Comparison of ENCODE assay signal across 8 cellular contexts in the genomic region with DNA sequence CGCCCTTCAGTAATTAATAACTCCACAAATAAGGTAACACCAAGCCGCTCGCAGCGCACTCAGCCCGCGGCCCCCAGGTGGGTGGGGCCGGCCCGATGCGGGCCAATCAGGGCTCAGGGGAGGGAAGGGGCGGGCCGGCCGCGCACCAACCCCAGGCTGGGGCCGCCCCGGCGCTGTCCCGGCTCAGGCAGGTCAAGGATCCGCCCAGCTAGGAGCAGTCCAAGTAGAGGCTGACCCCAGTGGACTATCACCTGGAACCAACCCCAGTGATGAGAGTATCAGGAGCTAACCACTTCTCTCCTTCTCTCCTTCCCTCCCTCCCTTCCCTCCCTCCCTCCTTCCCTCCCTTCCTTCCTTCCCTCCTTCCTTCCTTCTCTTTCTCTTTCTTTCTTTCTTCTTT.
DNase-seq lines count a peak whose midpoint lies in the region; ATAC-seq and TF ChIP-seq lines count a peak whose summit lies in the region.

No MANE protein-coding gene starts in this region.

- no peak for TF ChIP-seq POLR2A in transverse colon (IDR thresholded peaks at IDR 0.05)

- H3K79me2 ChIP-seq in PC-9 (ENCODE audit: low read depth): no peaks in the 10 kb centered on the region

- H2AFZ ChIP-seq in PC-9: no peak overlapping the region

- H3K36me3 ChIP-seq in HUES48 (ENCODE audit: control insufficient read depth, insufficient read depth, low read length) (no peaks in the 10 kb centered on the region), lung (ENCODE audit: control insufficient read depth in 2 of 2, insufficient read depth in 2 of 2, low read length in 2 of 2) (no peaks in the 10 kb centered on the region), transverse colon (no peaks in the 10 kb centered on the region), PC-9 (ENCODE audit: low read depth) (no peaks in the 10 kb centered on the region)

- no TSS peak for BruUV-seq in PC-9 (replicated peaks; lab: Mats Ljungman, UMichigan)

- peak overlapping the region; percentile 35; the same call in 1 of the 2 replicates for H3K4me3 ChIP-seq in HUES48 (ENCODE audit: low read depth, low read length)
- H3K4me3 ChIP-seq in cardiac fibroblast (replicated peaks in 1 of 2; ENCODE audit: low read depth in 2 of 2, low read length in 2 of 2): no peak overlapping the region
- H3K4me3 ChIP-seq in lung: no peak overlapping the region
- peak overlapping the region in 1 of 4 donors; percentile 38 for H3K4me3 ChIP-seq in transverse colon
- H3K4me3 ChIP-seq in PC-9: no peak overlapping the region

- H3K4me1 ChIP-seq in HUES48 (ENCODE audit: control insufficient read depth, insufficient read depth, low read length) (peaks cover 5% of the 10 kb centered on the region; the same call in 1 of the 2 replicates), lung (ENCODE audit: control insufficient read depth in 2 of 2, insufficient read depth in 2 of 2, low read length in 2 of 2) (peaks cover 0 to 5% of the 10 kb centered on the region in 2 donors), transverse colon (peaks cover 5 to 10% (median 8%) of the 10 kb centered on the region in 4 donors), PC-9 (replicated peaks; ENCODE audit: insufficient read depth) (no peaks in the 10 kb centered on the region)

- H3K27me3 ChIP-seq in HUES48 (ENCODE audit: control insufficient read depth, insufficient read depth, low read length) (peaks cover 8% of the 10 kb centered on the region), lung (ENCODE audit: control insufficient read depth, insufficient read depth) (no peaks in the 10 kb centered on the region), transverse colon (peaks cover 8% of the 10 kb centered on the region), PC-9 (ENCODE audit: insufficient read depth, low read depth) (peaks cover 61% of the 10 kb centered on the region)

- no peak overlapping the region for H3K4me2 ChIP-seq in PC-9

- H3F3A ChIP-seq in PC-9 (ENCODE audit: insufficient read depth, low read depth): no peaks in the 10 kb centered on the region

- WGBS in lung, 2 donors: 1 to 5% methylated on average over 13 to 18 of the region's 18 CpGs
- WGBS in transverse colon (ENCODE audit: low coverage in 1 of 2), 2 donors: 16% methylated on average over 16 of the region's 18 CpGs; no CpG with 5 or more reads in 1 of the 2 donors

- H3K9me3 ChIP-seq in HUES48 (ENCODE audit: control insufficient read depth, insufficient read depth, low read length) (no peaks in the 10 kb centered on the region), lung (ENCODE audit: control insufficient read depth in 2 of 2, insufficient read depth in 1 of 2, low read length in 1 of 2) (peaks cover 0 to 2% of the 10 kb centered on the region in 2 donors), transverse colon (no peaks in the 10 kb centered on the region), PC-9 (ENCODE audit: insufficient read depth, low read depth) (no peaks in the 10 kb centered on the region)

- no peak for TF ChIP-seq CTCF in cardiac fibroblast (IDR thresholded peaks at IDR 0.05; ENCODE audit: low read depth, low read length)
- no peak for TF ChIP-seq CTCF in lung (IDR thresholded peaks at IDR 0.05; ENCODE audit: control extremely low read depth, extremely low read depth)
- no peak for TF ChIP-seq CTCF in transverse colon (IDR thresholded peaks at IDR 0.05)
- no peak for TF ChIP-seq CTCF in PC-9 (conservative IDR thresholded peaks at IDR 0.05)

- H3K9me2 ChIP-seq in PC-9 (ENCODE audit: insufficient read depth): no peaks in the 10 kb centered on the region

- in situ Hi-C loops in transverse colon (cut with MboI; ENCODE audit: low pct_ligation_motif_present in 1 of 4, low pct_unique_long_range_greater_than_20kb in 1 of 4, low sequenced_read_pairs in 3 of 4): no loop called here

- peak; percentile 19 to 23 for DNase-seq in cardiac fibroblast (ENCODE audit: low read depth in 2 of 2)
- DNase-seq in lung (ENCODE audit: low spot score): peak; percentile 44
- DNase-seq in transverse colon: peak; percentile 76
- DNase-seq in OCI-M2 (lab: John Stamatoyannopoulos, UW; ENCODE audit: unreplicated experiment): no peak
- no peak for DNase-seq in PC-9
- no peak for DNase-seq in activated CD4-positive, alpha-beta T cell treated with anti-CD3 and anti-CD28 coated beads, Interleukin-2, amount 50 U/mL, for 1 hour

- intact Hi-C loops in transverse colon (cut with DNase I; ENCODE audit: low total_unique reads) (no loop called here), PC-9 (cut with micrococcal nuclease; ENCODE audit: unreplicated experiment) (no loop called here)

- no peak for TF ChIP-seq EP300 in transverse colon (IDR thresholded peaks at IDR 0.05; ENCODE audit: low read depth)

- no peaks in the 10 kb centered on the region for H4K20me1 ChIP-seq in PC-9 (ENCODE audit: insufficient read depth)

- ATAC-seq in GM18498 (IDR thresholded peaks at IDR 0.05; ENCODE audit: unreplicated experiment) (peak; percentile 69), lung (ENCODE audit: insufficient read depth, low FRiP score) (peak; percentile 77)

- H3K27ac ChIP-seq in HUES48 (ENCODE audit: low read depth, low read length) (no peak overlapping the region), lung (ENCODE audit: low read depth in 1 of 2, low read length in 1 of 2) (no peak overlapping the region), transverse colon (peak overlapping the region; percentile 8 to 42 (median 28)), PC-9 (no peak overlapping the region)

- H3K9ac ChIP-seq in HUES48 (ENCODE audit: low read depth, low read length): no peak overlapping the region

- CTCF ChIA-PET in PC-9 (lab: Charles Lee): no interaction called here

- POLR2A ChIA-PET in PC-9 (lab: Charles Lee; ENCODE audit: unreplicated experiment): no interaction called here

Comparison
In these comparisons a context has a peak if more than half of its experiments do, and no peak if none do; other contexts are left out.
1. H3K27ac ChIP-seq: peak in transverse colon (4 of 4); none in HUES48 (single experiment), lung (0 of 2) and PC-9 (single experiment).
2. DNase-seq: peak in cardiac fibroblast (2 of 2), lung (single experiment) and transverse colon (single experiment); none in OCI-M2 (single experiment), PC-9 (0 of 2) and activated CD4-positive, alpha-beta T cell treated with anti-CD3 and anti-CD28 coated beads, Interleukin-2, amount 50 U/mL, for 1 hour (single experiment).